1 cellular context compared by ENCODE assay signal in genomic region chr7:155803418-155804376, GRCh38.
TF ChIP-seq lines count a peak whose summit lies in the region.

No MANE protein-coding gene starts in this region.

TF ChIP-seq in GM23338, 12 proteins besides CTCF, POLR2A, EP300 and RAD21 (continued from another document):
- TF ChIP-seq ZNF462 (CRISPR knock-in tag; IDR thresholded peaks at IDR 0.05) (no peak), ETS1 (IDR thresholded peaks at IDR 0.05) (no peak), ZNF331 (CRISPR knock-in tag; IDR thresholded peaks at IDR 0.05; ENCODE audit: low read depth) (no peak), NANOG (IDR thresholded peaks at IDR 0.05; ENCODE audit: borderline replicate concordance) (no peak), STAT1 (IDR thresholded peaks at IDR 0.05; ENCODE audit: unreplicated experiment) (no peak)
